ENCODE assay signal across 8 cellular contexts in genomic region chr19:49145485-49146407, GRCh38. TPM values are rescaled to one million over a fixed set of nuclear protein-coding genes. Genes with fewer than 3 reads are reported as not detected.
A peak's percentile ranks its signal among the peaks of the same experiment; 100 is the strongest.
DNase-seq lines count a peak whose midpoint lies in the region; ATAC-seq, FAIRE-seq and TF ChIP-seq lines count a peak whose summit lies in the region.

No MANE protein-coding gene starts in this region.

- H3K4me3 Mint-ChIP-seq in T-helper 2 cell treated with Interferon-gamma antibody and Interleukin-4, amounts not matched to agents 5 μg/mL and 100 μg/mL, for 36 hours: peak overlapping the region; percentile 76

- ATAC-seq in HG03175 (IDR thresholded peaks at IDR 0.05; ENCODE audit: unreplicated experiment): no peak

- H3K79me2 ChIP-seq in KMS-11 (ENCODE audit: insufficient read depth, low read depth): no peaks in the 10 kb centered on the region

- H3K9ac ChIP-seq in KMS-11: no peak overlapping the region

- DNase-seq in D721Med (ENCODE audit: insufficient read length, low spot score) (peak; percentile 73), astrocyte of the hippocampus (ENCODE audit: low read depth, low spot score) (peak; percentile 92), hypothalamus (lab: John Stamatoyannopoulos, UW) (peak; percentile 34 to 92 (median 75)), sigmoid colon (peak; percentile 83), NCI-H2227 (lab: John Stamatoyannopoulos, UW; ENCODE audit: unreplicated experiment) (no peak)
- DNase-seq in T-helper 2 cell treated with Interferon-gamma antibody and Interleukin-4, amounts not matched to agents 5 μg/mL and 100 μg/mL, for 36 hours (ENCODE audit: low spot score): peak; percentile 73

- H3K4me1 ChIP-seq in KMS-11 (ENCODE audit: low read depth, poor library complexity, severe bottlenecking) (peaks cover 18% of the 10 kb centered on the region), sigmoid colon (peaks cover 0 to 47% (median 36%) of the 10 kb centered on the region in 4 donors)

- H3K27me3 ChIP-seq in KMS-11 (ENCODE audit: insufficient read depth, low read depth): peaks cover 27% of the 10 kb centered on the region; the same call in 1 of the 2 replicates
- H3K27me3 ChIP-seq in sigmoid colon: peaks cover 0 to 2% (median 0%) of the 10 kb centered on the region in 3 donors

- intact Hi-C loops in sigmoid colon (cut with DNase I): loop anchor here (5.0 kb wide), 2 partner anchors 62 to 153 kb away; partner anchors contain the start of genes GYS1 and RUVBL2

- H3K4me3 ChIP-seq in KMS-11 (IDR thresholded peaks at IDR 0.05; ENCODE audit: insufficient read depth, low read depth, low read length) (no peak overlapping the region), sigmoid colon (peak overlapping the region in 2 of 4 donors; percentile 26 to 36)

- H3K36me3 Mint-ChIP-seq in T-helper 2 cell treated with Interferon-gamma antibody and Interleukin-4, amounts not matched to agents 5 μg/mL and 100 μg/mL, for 36 hours (ENCODE audit: low read depth): no peaks in the 10 kb centered on the region

- peak overlapping the region; percentile 62 for H3K27ac Mint-ChIP-seq in T-helper 2 cell treated with Interferon-gamma antibody and Interleukin-4, amounts not matched to agents 5 μg/mL and 100 μg/mL, for 36 hours

- no peaks in the 10 kb centered on the region for H4K20me1 ChIP-seq in KMS-11 (ENCODE audit: insufficient read depth)

- H3K36me3 ChIP-seq in KMS-11 (ENCODE audit: insufficient read depth) (no peaks in the 10 kb centered on the region), sigmoid colon (no peaks in the 10 kb centered on the region)

- no peak overlapping the region for H3K27ac ChIP-seq in KMS-11
- peak overlapping the region in 1 of 4 donors; percentile 10 for H3K27ac ChIP-seq in sigmoid colon

- no peak for TF ChIP-seq POLR2A in sigmoid colon (IDR thresholded peaks at IDR 0.05)

- 10 to 11% methylated on average over 31 of the region's 31 CpGs for WGBS in sigmoid colon, 2 donors

- no peaks in the 10 kb centered on the region for H3K9me3 Mint-ChIP-seq in T-helper 2 cell treated with Interferon-gamma antibody and Interleukin-4, amounts not matched to agents 5 μg/mL and 100 μg/mL, for 36 hours

- H3K4me1 Mint-ChIP-seq in T-helper 2 cell treated with Interferon-gamma antibody and Interleukin-4, amounts not matched to agents 5 μg/mL and 100 μg/mL, for 36 hours (ENCODE audit: low read depth): peaks cover 30% of the 10 kb centered on the region

- peak overlapping the region; percentile 42; the same call in 1 of the 2 replicates for H3K4me2 ChIP-seq in KMS-11

- no peak for TF ChIP-seq EP300 in sigmoid colon (IDR thresholded peaks at IDR 0.05)

- FAIRE-seq in D721Med (lab: Jason Lieb, UNC): no peak

- peaks cover 35% of the 10 kb centered on the region for H3K27me3 Mint-ChIP-seq in T-helper 2 cell treated with Interferon-gamma antibody and Interleukin-4, amounts not matched to agents 5 μg/mL and 100 μg/mL, for 36 hours (ENCODE audit: low read depth)

- no peaks in the 10 kb centered on the region for H3K9me3 ChIP-seq in sigmoid colon

- TF ChIP-seq CTCF in D721Med (IDR thresholded peaks at IDR 0.05; ENCODE audit: insufficient read depth, missing control alignments) (peak; percentile 56), KMS-11 (conservative IDR thresholded peaks at IDR 0.05; ENCODE audit: low read depth, low read length) (peak; percentile 96), sigmoid colon (IDR thresholded peaks at IDR 0.05) (peak; percentile 59 to 91 (median 73))

- peak overlapping the region; percentile 78 for H2AFZ ChIP-seq in KMS-11 (ENCODE audit: low read depth)

RNA-seq across cellular contexts. Expression of gene HRC, which starts 9.4 kb away (rescaled TPM):
- 1 to 10 TPM in 1 of 4 donors, under 1 TPM in 3; 0.16 to 1.1 (median 0.69) TPM for total RNA-seq in sigmoid colon
- 1 to 10 TPM in 2 of 3 donors, under 1 TPM in 1; 0.46 to 6.6 (median 1.7) TPM for polyA plus RNA-seq in sigmoid colon

RNA-seq across cellular contexts. Expression of gene TRPM4, which starts 11.8 kb away (rescaled TPM):
- total RNA-seq in sigmoid colon: 10 to 100 TPM in 3 of 4 donors, 1 to 10 TPM in 1; 7.9 to 18.0 (median 12.5) TPM
- polyA plus RNA-seq in sigmoid colon: 100 to 1,000 TPM in 1 of 3 donors, 10 to 100 TPM in 2; 40.5 to 166 (median 40.8) TPM

RNA-seq across cellular contexts. Expression of gene PPFIA3, which starts 26.4 kb away (rescaled TPM):
- total RNA-seq in sigmoid colon: 1 to 10 TPM; 2.0 to 3.9 (median 3.1) TPM
- polyA plus RNA-seq in sigmoid colon: 10 to 100 TPM; 18.6 to 35.3 (median 21.3) TPM

RNA-seq across cellular contexts. Expression of gene C19orf73, which starts 26.8 kb away (rescaled TPM):
- 1 to 10 TPM in 3 of 4 donors, not detected in 1; 1.6 to 2.1 (median 1.8) TPM for total RNA-seq in sigmoid colon
- polyA plus RNA-seq in sigmoid colon: 1 to 10 TPM; 2.4 to 5.1 (median 3.3) TPM

RNA-seq across cellular contexts. Expression of gene LIN7B, which starts 31.6 kb away (rescaled TPM):
- total RNA-seq in sigmoid colon: 10 to 100 TPM; 17.4 to 28.8 (median 26.7) TPM
- 10 to 100 TPM in 2 of 3 donors, 1 to 10 TPM in 1; 9.9 to 12.0 (median 12.0) TPM for polyA plus RNA-seq in sigmoid colon
